In genomic region chr9:18707489-18708210, GRCh38 we compare ENCODE assay signal across 11 cellular contexts.
"Had no signal": no experiment of that assay in that cellular context is flagged by ENCODE, and none has a peak within 500 bp of the region (broad histone marks: within the 10 kb centered on the region; RNA-seq: fewer than 3 reads in every experiment).

No MANE protein-coding gene starts in this region.

- ATAC-seq: effector memory CD8-positive, alpha-beta T cell; left lung had no signal

- H3K27me3 ChIP-seq: heart left ventricle, left lung, neutrophil, testis had no signal

- H3K9me3 ChIP-seq: heart left ventricle, left lung, neutrophil, testis had no signal

- H3K36me3 ChIP-seq: heart left ventricle, left lung, neutrophil had no signal

- H3K27ac ChIP-seq: heart left ventricle, left lung, neutrophil had no signal

- DNase-seq: activated CD4-positive, alpha-beta T cell treated with anti-CD3 and anti-CD28 coated beads for 4 hours; activated naive CD4-positive, alpha-beta T cell treated with Interleukin-2 at 50 U/mL for 16 hours; central memory CD4-positive, alpha-beta T cell; effector memory CD8-positive, alpha-beta T cell; heart left ventricle; islet precursor cell; left lung; stimulated activated CD4-positive, alpha-beta T cell treated with anti-CD3 and anti-CD28 coated beads, Interleukin-15, amount 100 ng/mL, for 24 hours; stimulated activated CD4-positive, alpha-beta T cell treated with anti-CD3 and anti-CD28 coated beads, Interleukin-4, amount 100 ng/mL, for 24 hours; testis had no signal

- H3K4me3 ChIP-seq: heart left ventricle, left lung, testis had no signal
